ENCODE assay signal across 8 cellular contexts in the genomic region with DNA sequence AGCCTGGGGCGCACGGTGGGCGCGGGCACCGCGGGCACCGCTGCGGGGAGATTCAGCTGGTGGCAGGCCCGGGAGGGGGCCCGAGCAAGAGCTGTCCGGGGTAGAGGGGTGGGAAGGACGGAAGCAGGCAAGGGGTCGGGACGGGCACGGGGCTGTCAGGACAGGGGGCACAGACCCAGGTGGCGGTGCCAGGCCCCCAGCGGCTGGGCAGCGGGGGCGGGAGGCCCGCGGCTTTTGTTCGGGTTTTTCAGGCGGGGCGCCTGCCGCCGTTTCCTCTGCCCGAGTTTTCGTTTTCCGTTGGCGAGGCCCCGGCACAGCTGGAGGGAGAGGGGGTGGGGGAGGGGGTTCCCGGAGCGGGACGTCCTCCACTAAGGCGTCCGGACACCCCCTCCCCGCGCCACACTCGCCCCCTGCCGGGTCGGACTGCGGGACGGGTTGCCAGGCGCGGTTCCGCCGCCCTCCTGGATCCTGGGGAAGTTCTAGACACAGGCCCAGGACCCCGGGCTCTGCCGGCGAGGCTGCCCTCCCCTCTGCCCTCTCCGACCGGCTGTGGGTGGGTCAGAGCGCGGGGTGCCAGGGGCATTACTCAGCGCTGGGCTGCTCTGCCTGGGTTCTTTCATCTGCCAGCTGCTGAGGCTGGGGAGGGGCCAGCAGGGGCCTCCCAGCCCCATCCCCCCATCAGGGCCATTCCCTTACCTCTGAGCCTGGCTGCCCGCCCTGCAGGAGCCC. TPM values are rescaled to one million over a fixed set of nuclear protein-coding genes. Genes with fewer than 3 reads are reported as not detected.
A peak's percentile ranks its signal among the peaks of the same experiment; 100 is the strongest.
DNase-seq lines count a peak whose midpoint lies in the region; ATAC-seq and TF ChIP-seq lines count a peak whose summit lies in the region.

No MANE protein-coding gene starts in this region.

- no peak for TF ChIP-seq CTCF in lung (IDR thresholded peaks at IDR 0.05; ENCODE audit: control extremely low read depth, extremely low read depth)
- TF ChIP-seq CTCF in Caco-2 (IDR thresholded peaks at IDR 0.05; ENCODE audit: insufficient read depth in 1 of 2, low read depth in 1 of 2, low read length in 1 of 2, severe bottlenecking in 1 of 2, unreplicated experiment in 1 of 2) = no peak

- DNase-seq in RPMI8226 = peak; percentile 55
- DNase-seq in effector memory CD8-positive, alpha-beta T cell = no peak
- DNase-seq in lung (ENCODE audit: low spot score) = no peak
- peak; percentile 41 to 92 (median 79) for DNase-seq in substantia nigra (lab: John Stamatoyannopoulos, UW)
- no peak for DNase-seq in ureter (ENCODE audit: low spot score)
- no peak for DNase-seq in Caco-2
- no peak for DNase-seq in cerebellum (ENCODE audit: low spot score)

- H3K4me3 ChIP-seq in lung = peak overlapping the region; percentile 78
- H3K4me3 ChIP-seq in Caco-2 (ENCODE audit: low read depth, low read length) = no peak overlapping the region

- peak overlapping the region; percentile 66 to 75 for H3K4me3 Mint-ChIP-seq in effector memory CD8-positive, alpha-beta T cell
- H3K4me3 Mint-ChIP-seq in Caco-2 (ENCODE audit: unreplicated experiment) = no peak overlapping the region

- H3K27ac ChIP-seq in lung (ENCODE audit: low read depth in 1 of 2, low read length in 1 of 2) = peak overlapping the region; percentile 58 to 98
- H3K27ac ChIP-seq in substantia nigra (ENCODE audit: low read depth, low read length, poor library complexity, severe bottlenecking) = peak overlapping the region; percentile 100

- WGBS in lung, 2 donors = 1 to 2% methylated on average over 32 to 56 of the region's 56 CpGs

- ATAC-seq in GM18498 (IDR thresholded peaks at IDR 0.05; ENCODE audit: unreplicated experiment) (peak; percentile 25), lung (ENCODE audit: insufficient read depth, low FRiP score) (peak; percentile 71)
- ATAC-seq in effector memory CD8-positive, alpha-beta T cell (replicated peaks) = peak; percentile 23

- CTCF ChIA-PET in Caco-2 (lab: Charles Lee) = interaction anchor here (0.7 to 1.3 kb wide), 2 partner anchors 36 to 80 kb away, joined by 4 to 5 read pairs; no protein-coding TSS in a partner anchor

- POLR2A ChIA-PET in Caco-2 (lab: Charles Lee) = no interaction called here

- peaks cover 29 to 45% of the 10 kb centered on the region in 2 donors for H3K27me3 Mint-ChIP-seq in effector memory CD8-positive, alpha-beta T cell
- H3K27me3 Mint-ChIP-seq in Caco-2 (ENCODE audit: insufficient read depth, unreplicated experiment) = no peaks in the 10 kb centered on the region

- H3K9me3 ChIP-seq in lung (ENCODE audit: control insufficient read depth in 2 of 2, insufficient read depth in 1 of 2, low read length in 1 of 2) (no peaks in the 10 kb centered on the region), Caco-2 (no peaks in the 10 kb centered on the region)

- BruUV-seq in Caco-2 (replicated peaks; lab: Mats Ljungman, UMichigan) = no TSS peak

- H3K4me1 Mint-ChIP-seq in effector memory CD8-positive, alpha-beta T cell (ENCODE audit: low read depth in 2 of 2) = peaks cover 6 to 7% of the 10 kb centered on the region in 2 donors
- peaks cover 7% of the 10 kb centered on the region for H3K4me1 Mint-ChIP-seq in Caco-2 (ENCODE audit: low read depth, unreplicated experiment)

- no peaks in the 10 kb centered on the region for H3K36me3 ChIP-seq in lung (ENCODE audit: control insufficient read depth in 2 of 2, insufficient read depth in 2 of 2, low read length in 2 of 2)
- no peaks in the 10 kb centered on the region for H3K36me3 ChIP-seq in Caco-2 (ENCODE audit: control insufficient read depth, insufficient read depth, low read length)

- H3K27ac Mint-ChIP-seq in effector memory CD8-positive, alpha-beta T cell = no peak overlapping the region
- no peak overlapping the region for H3K27ac Mint-ChIP-seq in Caco-2 (ENCODE audit: unreplicated experiment)

- no peaks in the 10 kb centered on the region for H3K9me3 Mint-ChIP-seq in effector memory CD8-positive, alpha-beta T cell
- no peaks in the 10 kb centered on the region for H3K9me3 Mint-ChIP-seq in Caco-2 (ENCODE audit: unreplicated experiment)

- intact Hi-C loops in Caco-2 (cut with micrococcal nuclease; ENCODE audit: unreplicated experiment) = loop anchor here (10.0 kb wide), 1 partner anchor 236 kb away; no protein-coding TSS in a partner anchor

- H3K36me3 Mint-ChIP-seq in effector memory CD8-positive, alpha-beta T cell (ENCODE audit: insufficient read depth) = peaks cover 4% of the 10 kb centered on the region
- no peaks in the 10 kb centered on the region for H3K36me3 Mint-ChIP-seq in Caco-2 (ENCODE audit: insufficient read depth, unreplicated experiment)

- H3K27me3 ChIP-seq in lung (ENCODE audit: control insufficient read depth, insufficient read depth) = no peaks in the 10 kb centered on the region
- no peaks in the 10 kb centered on the region for H3K27me3 ChIP-seq in Caco-2 (replicated peaks; ENCODE audit: control insufficient read depth, insufficient read depth, low read length)

- H3K4me1 ChIP-seq in lung (ENCODE audit: control insufficient read depth in 2 of 2, insufficient read depth in 2 of 2, low read length in 2 of 2) (peaks cover 4 to 17% of the 10 kb centered on the region in 2 donors), Caco-2 (no peaks in the 10 kb centered on the region)

RNA-seq across cellular contexts. Expression of a gene that starts 0.5 kb away (rescaled TPM):
- 10 to 100 TPM; 59.2 to 91.7 TPM for total RNA-seq in lung
- polyA plus RNA-seq in lung = 10 to 100 TPM; 18.3 to 19.2 TPM
- total RNA-seq in ureter = 367 TPM
- 69.7 and 83.5 TPM in 2 replicates for total RNA-seq in Caco-2 (2022)
- 35.2 TPM for total RNA-seq in cerebellum

Comparison
In these comparisons a context has a peak if more than half of its experiments do, and no peak if none do; other contexts are left out.
1. DNase-seq: peak in RPMI8226 (single experiment) and substantia nigra (49 of 49); none in effector memory CD8-positive, alpha-beta T cell (0 of 3), lung (single experiment), ureter (single experiment), Caco-2 (0 of 2) and cerebellum (single experiment).
2. Peak in every context shown above with its lines, with median percentiles within 50 percentile points of each other: ATAC-seq.